In the genomic region with DNA sequence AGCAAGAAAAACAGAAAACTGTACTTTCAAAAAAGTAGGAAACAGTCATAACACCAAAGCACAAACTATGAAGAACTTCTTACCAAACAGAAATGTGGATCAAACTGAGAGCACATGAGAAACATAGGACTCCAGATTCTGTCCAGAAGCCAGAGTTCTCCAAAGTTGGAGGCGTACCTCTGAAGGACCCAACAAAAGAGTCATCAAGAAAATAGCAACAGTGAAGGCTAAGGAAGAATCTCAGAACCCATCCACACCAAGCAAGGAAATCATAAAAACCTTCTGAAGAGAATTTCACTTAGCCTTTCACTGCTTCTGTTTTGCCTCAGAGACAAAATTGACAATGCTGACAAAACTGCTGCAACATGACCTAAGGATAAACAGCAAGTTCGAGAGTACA, we compare ENCODE assay signal across 24 cellular contexts. TPM values are rescaled to one million over a fixed set of nuclear protein-coding genes. Genes with fewer than 3 reads are reported as not detected.
DNase-seq lines count a peak whose midpoint lies in the region; ATAC-seq and TF ChIP-seq lines count a peak whose summit lies in the region.
"Had no signal": no experiment of that assay in that cellular context is flagged by ENCODE, and none has a peak within 500 bp of the region (broad histone marks: within the 10 kb centered on the region; RNA-seq: fewer than 3 reads in every experiment).

No MANE protein-coding gene starts in this region.

- intact Hi-C loops in dendritic cell treated with granulocyte-macrophage colony-stimulating factor and Interleukin-4, amounts not matched to agents 40 ng/mL and 50 ng/mL, for 4 days (cut with micrococcal nuclease) = loop anchor here (10.0 kb wide), 1 partner anchor 400 kb away; no protein-coding TSS in a partner anchor
- intact Hi-C loops in OCI-LY7 (cut with micrococcal nuclease; ENCODE audit: unreplicated experiment) = no loop called here

- H3K36me3 ChIP-seq in MM.1S (replicated peaks; ENCODE audit: insufficient read depth, low read length) (no peaks in the 10 kb centered on the region; the same call in 1 of the 2 replicates), OCI-LY7 (ENCODE audit: insufficient read depth, low read length) (peaks cover 45% of the 10 kb centered on the region)
- H3K36me3 ChIP-seq: vagina had no signal

- no TSS peak for BruUV-seq in OCI-LY7 (replicated peaks; lab: Mats Ljungman, UMichigan)

- no peak for DNase-seq in activated T-cell treated with anti-CD3 and anti-CD28 coated beads, Interleukin-2, amount 50 U/mL, for 72 hours
- DNase-seq in activated T-cell treated with anti-CD3 and anti-CD28 coated beads for 4 hours (no peak), MM.1S (no peak), substantia nigra (lab: John Stamatoyannopoulos, UW) (no peak), OCI-LY7 (ENCODE audit: low spot score) (no peak), C1 segment of cervical spinal cord (lab: John Stamatoyannopoulos, UW) (no peak)
- DNase-seq: activated CD4-positive, alpha-beta T cell treated with anti-CD3 and anti-CD28 coated beads for 48 hours; activated CD8-positive, alpha-beta memory T cell treated with anti-CD3 and anti-CD28 coated beads, Interleukin-2, amount 50 U/mL, for 48 hours; activated naive CD4-positive, alpha-beta T cell treated with Interleukin-2 at 50 U/mL for 16 hours; aorta; central memory CD4-positive, alpha-beta T cell; heart left ventricle; natural killer cell; NCI-H1694 treated with DMSO at 0.1 percent for 48 hours; NCI-H2171 treated with DMSO at 0.1 percent for 48 hours; NCI-H526; right lobe of liver; SK-N-SH had no signal

- CTCF ChIA-PET in OCI-LY7 (lab: Charles Lee; ENCODE audit: unreplicated experiment) = no interaction called here

- H3K4me1 ChIP-seq in MM.1S (ENCODE audit: low read length) (peaks cover 40% of the 10 kb centered on the region), OCI-LY7 (ENCODE audit: insufficient read depth, low read length, poor library complexity, severe bottlenecking) (no peaks in the 10 kb centered on the region)
- H3K4me1 ChIP-seq: right lobe of liver, vagina had no signal

- H3K36me3 Mint-ChIP-seq in activated T-cell treated with anti-CD3 and anti-CD28 coated beads, Interleukin-2, amount 50 U/mL, for 72 hours (ENCODE audit: insufficient read depth in 2 of 2) = peaks cover 9 to 25% of the 10 kb centered on the region in 2 donors
- peaks cover 43% of the 10 kb centered on the region for H3K36me3 Mint-ChIP-seq in dendritic cell treated with granulocyte-macrophage colony-stimulating factor and Interleukin-4, amounts not matched to agents 40 ng/mL and 50 ng/mL, for 4 days (ENCODE audit: low read depth)
- H3K36me3 Mint-ChIP-seq: natural killer cell had no signal

- H2AFZ ChIP-seq in MM.1S (ENCODE audit: low read length) (no peak overlapping the region), OCI-LY7 (ENCODE audit: low read length) (no peak overlapping the region)

- no peaks in the 10 kb centered on the region for H3K9me2 ChIP-seq in MM.1S (replicated peaks; ENCODE audit: insufficient read depth, low read length)
- H3K9me2 ChIP-seq in OCI-LY7 (ENCODE audit: insufficient read depth, low read length) = no peaks in the 10 kb centered on the region
- H3K9me2 ChIP-seq: SK-N-SH had no signal

- ATAC-seq in activated T-cell treated with anti-CD3 and anti-CD28 coated beads, Interleukin-2, amount 50 U/mL, for 72 hours (replicated peaks in 1 of 2) = no peak
- ATAC-seq in HG02840 (IDR thresholded peaks at IDR 0.05; ENCODE audit: low FRiP score, unreplicated experiment) = no peak
- ATAC-seq: heart left ventricle, left lobe of liver, natural killer cell, right lobe of liver had no signal

- peak overlapping the region; percentile 33; the same call in 1 of the 2 replicates for H3K27ac ChIP-seq in MM.1S (ENCODE audit: low read length)
- peak overlapping the region; percentile 69 for H3K27ac ChIP-seq in substantia nigra (ENCODE audit: low read depth, low read length, poor library complexity, severe bottlenecking)
- no peak overlapping the region for H3K27ac ChIP-seq in OCI-LY7 (ENCODE audit: low read depth, low read length, poor library complexity, severe bottlenecking)
- H3K27ac ChIP-seq: BLaER1 treated with 17β-estradiol and CSF1 and Interleukin-3, amounts not matched to agents 10 nM and 100 nM; heart left ventricle; right lobe of liver; RWPE1; vagina had no signal

- no peak overlapping the region for H3K9ac ChIP-seq in MM.1S (ENCODE audit: low read length)
- H3K9ac ChIP-seq: BLaER1 treated with 17β-estradiol and CSF1 and Interleukin-3, amounts not matched to agents 10 nM and 100 nM; SK-N-SH had no signal

- peak overlapping the region; percentile 10; the same call in 1 of the 2 replicates for H3K4me2 ChIP-seq in MM.1S (ENCODE audit: low read depth, low read length)
- H3K4me2 ChIP-seq in OCI-LY7 (ENCODE audit: low read length) = no peak overlapping the region
- H3K4me2 ChIP-seq: BLaER1 treated with 17β-estradiol and CSF1 and Interleukin-3, amounts not matched to agents 10 nM and 100 nM; SK-N-SH had no signal

- peaks cover 96% of the 10 kb centered on the region for H3K79me2 ChIP-seq in MM.1S (ENCODE audit: low read length)
- peaks cover 48% of the 10 kb centered on the region; the same call in 1 of the 2 replicates for H3K79me2 ChIP-seq in OCI-LY7 (ENCODE audit: insufficient read depth, low read depth, low read length)

- H3K9me3 Mint-ChIP-seq in activated T-cell treated with anti-CD3 and anti-CD28 coated beads, Interleukin-2, amount 50 U/mL, for 72 hours = no peaks in the 10 kb centered on the region
- H3K9me3 Mint-ChIP-seq in dendritic cell treated with granulocyte-macrophage colony-stimulating factor and Interleukin-4, amounts not matched to agents 40 ng/mL and 50 ng/mL, for 4 days = no peaks in the 10 kb centered on the region
- H3K9me3 Mint-ChIP-seq: natural killer cell had no signal

- H3F3A ChIP-seq in MM.1S (ENCODE audit: insufficient read depth, low read length) = peaks cover 31% of the 10 kb centered on the region

- no peak for TF ChIP-seq CTCF in MM.1S (IDR thresholded peaks at IDR 0.05; ENCODE audit: low read length)
- TF ChIP-seq CTCF in OCI-LY7 (conservative IDR thresholded peaks at IDR 0.05; ENCODE audit: low read length) = no peak

- POLR2A ChIA-PET in OCI-LY7 (lab: Charles Lee) = no interaction called here

- H3K4me3 ChIP-seq in MM.1S (ENCODE audit: low read length) = no peak overlapping the region
- no peak overlapping the region for H3K4me3 ChIP-seq in OCI-LY7 (ENCODE audit: low read depth, low read length, poor library complexity, severe bottlenecking)
- H3K4me3 ChIP-seq: BLaER1 treated with 17β-estradiol and CSF1 and Interleukin-3, amounts not matched to agents 10 nM and 100 nM; heart left ventricle; right lobe of liver; vagina had no signal

- peak overlapping the region in 1 of 2 donors; percentile 45 for H3K4me3 Mint-ChIP-seq in activated T-cell treated with anti-CD3 and anti-CD28 coated beads, Interleukin-2, amount 50 U/mL, for 72 hours
- no peak overlapping the region for H3K4me3 Mint-ChIP-seq in dendritic cell treated with granulocyte-macrophage colony-stimulating factor and Interleukin-4, amounts not matched to agents 40 ng/mL and 50 ng/mL, for 4 days
- H3K4me3 Mint-ChIP-seq: natural killer cell had no signal

- no peaks in the 10 kb centered on the region for H3K27me3 ChIP-seq in MM.1S (replicated peaks; ENCODE audit: insufficient read depth, low read length)
- H3K27me3 ChIP-seq: BLaER1 treated with 17β-estradiol and CSF1 and Interleukin-3, amounts not matched to agents 10 nM and 100 nM; heart left ventricle; right lobe of liver; vagina had no signal

- H3K27me3 Mint-ChIP-seq in activated T-cell treated with anti-CD3 and anti-CD28 coated beads, Interleukin-2, amount 50 U/mL, for 72 hours (ENCODE audit: low read depth) = no peaks in the 10 kb centered on the region
- H3K27me3 Mint-ChIP-seq in dendritic cell treated with granulocyte-macrophage colony-stimulating factor and Interleukin-4, amounts not matched to agents 40 ng/mL and 50 ng/mL, for 4 days = no peaks in the 10 kb centered on the region

- H4K20me1 ChIP-seq in MM.1S (ENCODE audit: insufficient read depth, low read length) = no peaks in the 10 kb centered on the region
- 0 out of 2 replicates have a peak, but pooled peaks cover 7% of the 10 kb centered on the region for H4K20me1 ChIP-seq in OCI-LY7 (ENCODE audit: insufficient read depth, low read length)

- H3K9me3 ChIP-seq in MM.1S (replicated peaks; ENCODE audit: insufficient read depth, low read length) (no peaks in the 10 kb centered on the region), OCI-LY7 (ENCODE audit: low read length) (no peaks in the 10 kb centered on the region)
- H3K9me3 ChIP-seq: heart left ventricle, right lobe of liver, SK-N-SH, vagina had no signal

- peaks cover 78% of the 10 kb centered on the region for H3K4me1 Mint-ChIP-seq in activated T-cell treated with anti-CD3 and anti-CD28 coated beads, Interleukin-2, amount 50 U/mL, for 72 hours (ENCODE audit: low read depth)
- no peaks in the 10 kb centered on the region for H3K4me1 Mint-ChIP-seq in dendritic cell treated with granulocyte-macrophage colony-stimulating factor and Interleukin-4, amounts not matched to agents 40 ng/mL and 50 ng/mL, for 4 days (ENCODE audit: low read depth)

- H3K27ac Mint-ChIP-seq in activated T-cell treated with anti-CD3 and anti-CD28 coated beads, Interleukin-2, amount 50 U/mL, for 72 hours = peak overlapping the region; percentile 87
- H3K27ac Mint-ChIP-seq in dendritic cell treated with granulocyte-macrophage colony-stimulating factor and Interleukin-4, amounts not matched to agents 40 ng/mL and 50 ng/mL, for 4 days = peak overlapping the region; percentile 17

RNA-seq across cellular contexts. Expression of gene HBS1L, which starts 29.4 kb away (rescaled TPM):
- 100 to 1,000 TPM; 175 to 193 TPM for total RNA-seq in activated T-cell treated with anti-CD3 and anti-CD28 coated beads, Interleukin-2, amount 50 U/mL, for 72 hours
- 82.9 and 95.4 TPM in 2 replicates for total RNA-seq in OCI-LY7 (2014; rRNA removed; shearing (Covaris generic))
- total RNA-seq in OCI-LY7 (2022) = 93.1 and 94.9 TPM in 2 replicates
